In genomic region chr16:86512860-86513470, GRCh38 we compare ENCODE assay signal across 16 cellular contexts. TPM values are rescaled to one million over a fixed set of nuclear protein-coding genes. Genes with fewer than 3 reads are reported as not detected.
DNase-seq lines count a peak whose midpoint lies in the region; ATAC-seq and TF ChIP-seq lines count a peak whose summit lies in the region.
"Had no signal": no experiment of that assay in that cellular context is flagged by ENCODE, and none has a peak within 500 bp of the region (broad histone marks: within the 10 kb centered on the region; RNA-seq: fewer than 3 reads in every experiment).

No MANE protein-coding gene starts in this region.

- H3K36me3 Mint-ChIP-seq in naive B cell (peaks cover 0 to 7% of the 10 kb centered on the region in 2 donors), T-helper 17 cell (ENCODE audit: low read depth) (no peaks in the 10 kb centered on the region)

- no peaks in the 10 kb centered on the region for H3K27me3 ChIP-seq in Peyer's patch

- H3K27ac ChIP-seq in Peyer's patch, result peak overlapping the region; percentile 69 to 99 (median 84)

- peaks cover 18 to 24% (median 21%) of the 10 kb centered on the region in 3 donors for H3K4me1 Mint-ChIP-seq in naive B cell
- peaks cover 15% of the 10 kb centered on the region for H3K4me1 Mint-ChIP-seq in T-helper 17 cell

- H3K4me3 ChIP-seq in Peyer's patch, result peak overlapping the region; percentile 42 to 63 (median 60)

- H3K27ac Mint-ChIP-seq in naive B cell, result peak overlapping the region in 1 of 6 donors; percentile 33
- H3K27ac Mint-ChIP-seq in T-helper 17 cell, result no peak overlapping the region

- TF ChIP-seq CTCF in Peyer's patch (IDR thresholded peaks at IDR 0.05), result no peak

- TF ChIP-seq POLR2A in Peyer's patch (IDR thresholded peaks at IDR 0.05), result no peak

- H3K4me1 ChIP-seq in Peyer's patch, result peaks cover 0 to 19% (median 9%) of the 10 kb centered on the region in 4 donors

- peaks cover 54 to 80% (median 64%) of the 10 kb centered on the region in 3 donors for H3K27me3 Mint-ChIP-seq in naive B cell
- H3K27me3 Mint-ChIP-seq in T-helper 17 cell, result peaks cover 68% of the 10 kb centered on the region

- DNase-seq in AG08396 (ENCODE audit: low spot score), result peak; percentile 72
- DNase-seq in Peyer's patch, result no peak
- DNase-seq in fibroblast of peridontal ligament (ENCODE audit: extremely low read depth), result peak; percentile 47
- DNase-seq in naive B cell, result no peak
- DNase-seq in putamen (ENCODE audit: low spot score), result no peak
- DNase-seq in NCI-H2196 (lab: John Stamatoyannopoulos, UW; ENCODE audit: unreplicated experiment), result no peak
- DNase-seq in T-helper 17 cell, result no peak
- DNase-seq: activated CD4-positive, alpha-beta T cell treated with anti-CD3 and anti-CD28 coated beads, Interleukin-2, amount 50 U/mL, for 48 hours; activated naive CD4-positive, alpha-beta T cell treated with anti-CD3 and anti-CD28 coated beads, Interleukin-2, amount 10 ng/mL, durations not matched to agents 7 days and 5 days; caudate nucleus; NCI-H2171 treated with DMSO at 0.1 percent for 48 hours; PC-3; stimulated activated CD4-positive, alpha-beta T cell treated with anti-CD3 and anti-CD28 coated beads, Interleukin-12 subunit alpha, Interleukin-12 subunit beta, amount 100 ng/mL, for 4 hours had no signal

- ATAC-seq in naive B cell (ENCODE audit: low read depth in 2 of 2) (no peak), HG03045 (IDR thresholded peaks at IDR 0.05; ENCODE audit: unreplicated experiment) (no peak), T-helper 17 cell (no peak)
- ATAC-seq: PC-3 had no signal

- no peaks in the 10 kb centered on the region for H3K9me3 ChIP-seq in Peyer's patch
- no peaks in the 10 kb centered on the region for H3K9me3 ChIP-seq in T-helper 17 cell (ENCODE audit: control insufficient read depth, low read length, poor library complexity, severe bottlenecking)

- no peaks in the 10 kb centered on the region for H3K9me3 Mint-ChIP-seq in naive B cell
- H3K9me3 Mint-ChIP-seq: activated naive CD4-positive, alpha-beta T cell treated with anti-CD3 and anti-CD28 coated beads, Interleukin-2, amount 10 ng/mL, durations not matched to agents 7 days and 5 days; neural crest cell had no signal

- peaks cover 0 to 4% (median 0%) of the 10 kb centered on the region in 3 donors for H3K36me3 ChIP-seq in Peyer's patch

- H3K4me3 Mint-ChIP-seq in naive B cell, result peak overlapping the region in 5 of 8 donors; percentile 40 to 75 (median 65)
- no peak overlapping the region for H3K4me3 Mint-ChIP-seq in T-helper 17 cell
- H3K4me3 Mint-ChIP-seq: activated naive CD4-positive, alpha-beta T cell treated with anti-CD3 and anti-CD28 coated beads, Interleukin-2, amount 10 ng/mL, durations not matched to agents 7 days and 5 days had no signal

RNA-seq across cellular contexts. Expression of gene FOXF1, which starts 2.6 kb away (rescaled TPM):
- total RNA-seq in Peyer's patch (10 to 100 TPM in 2 of 4 donors, 1 to 10 TPM in 2; 4.4 to 36.3 (median 9.0) TPM), T-helper 17 cell (not detected)
- not detected for polyA plus RNA-seq in naive B cell (ENCODE audit: low read depth in 6 of 6)
- total RNA-seq: neural crest cell; PC-3; T-helper 2 cell treated with Interferon-gamma antibody and Interleukin-4, amounts not matched to agents 100 ng/mL and 5 ng/mL, for 36 hours had no signal

RNA-seq across cellular contexts. Expression of gene MTHFSD, which starts 42.1 kb away (rescaled TPM):
- total RNA-seq in Peyer's patch, result 10 to 100 TPM; 18.2 to 35.4 (median 21.9) TPM
- 10 to 100 TPM in 5 of 6 donors, 1 to 10 TPM in 1; 5.6 to 18.6 (median 16.6) TPM for polyA plus RNA-seq in naive B cell (ENCODE audit: low read depth in 6 of 6)
- 10 to 100 TPM; 10.8 to 13.1 TPM for total RNA-seq in T-helper 17 cell

RNA-seq across cellular contexts. Expression of gene FOXC2, which starts 53.7 kb away (rescaled TPM):
- total RNA-seq in Peyer's patch (1 to 10 TPM in 1 of 4 donors, under 1 TPM in 1, not detected in 2; 0.40 to 1.5 TPM), T-helper 17 cell (not detected)
- not detected for polyA plus RNA-seq in naive B cell (ENCODE audit: low read depth in 6 of 6)
- total RNA-seq: neural crest cell; PC-3; T-helper 2 cell treated with Interferon-gamma antibody and Interleukin-4, amounts not matched to agents 100 ng/mL and 5 ng/mL, for 36 hours had no signal

Comparison
In these comparisons a context has a peak if more than half of its experiments do, and no peak if none do; other contexts are left out.
1. DNase-seq: peak in AG08396 (single experiment) and fibroblast of peridontal ligament (single experiment); none in Peyer's patch (0 of 3), naive B cell (single experiment), putamen (single experiment), NCI-H2196 (single experiment) and T-helper 17 cell (0 of 3).
2. RNA of gene FOXF1, which starts 2.6 kb away (total RNA-seq): 4.4 to 36.3 TPM in Peyer's patch; not detected in T-helper 17 cell; every median in the first group is over 4 times any median in the second.